41 cellular contexts compared by ENCODE assay signal in the genomic region with DNA sequence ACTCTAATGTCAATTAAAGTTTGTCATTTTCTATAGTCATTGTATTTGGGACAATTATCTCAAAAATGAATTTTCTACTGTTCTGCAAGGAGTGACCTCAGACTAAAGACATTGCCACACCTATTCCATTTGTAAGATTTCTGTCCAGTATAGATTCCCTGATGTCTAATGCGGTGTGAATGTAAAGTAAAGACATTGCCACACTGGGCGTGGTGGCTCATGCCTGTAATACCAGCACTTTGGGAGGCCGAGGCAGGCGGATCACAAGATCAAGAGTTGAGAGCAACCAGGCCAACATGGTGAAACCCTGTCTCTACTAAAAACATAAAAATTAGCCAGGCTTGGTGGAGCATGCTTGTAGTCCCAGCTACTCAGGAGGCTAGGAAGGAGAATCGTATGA.
"Had no signal": no experiment of that assay in that cellular context is flagged by ENCODE, and none has a peak within 500 bp of the region (broad histone marks: within the 10 kb centered on the region; RNA-seq: fewer than 3 reads in every experiment).

No MANE protein-coding gene starts in this region.

- FAIRE-seq: astrocyte, bronchial epithelial cell had no signal

- H3K27me3 Mint-ChIP-seq: activated naive CD4-positive, alpha-beta T cell treated with anti-CD3 and anti-CD28 coated beads, Interleukin-2, amount 10 ng/mL, durations not matched to agents 7 days and 5 days; activated naive CD4-positive, alpha-beta T cell treated with anti-CD3 and anti-CD28 coated beads, Interleukin-2, amount 50 U/mL, for 24 hours; activated naive CD8-positive, alpha-beta T cell; activated naive CD8-positive, alpha-beta T cell treated with anti-CD3 and anti-CD28 coated beads for 36 hours; activated naive CD8-positive, alpha-beta T cell treated with anti-CD3 and anti-CD28 coated beads, Interleukin-2, amount 10 ng/mL, durations not matched to agents 7 days and 5 days; activated naive CD8-positive, alpha-beta T cell treated with anti-CD3 and anti-CD28 coated beads, Interleukin-2, amount 50 U/mL, for 24 hours; activated T-cell treated with anti-CD3 and anti-CD28 coated beads, Interleukin-2, amount 50 U/mL, for 24 hours; activated T-helper 17 cell treated with anti-CD3 and anti-CD28 coated beads, Interleukin-2, amount 50 U/mL, for 72 hours; brain; central memory CD8-positive, alpha-beta T cell had no signal

- H3K36me3 ChIP-seq: breast epithelium had no signal

- H3K27me3 ChIP-seq: adrenal gland, ascending aorta, body of pancreas, brain microvascular endothelial cell, breast epithelium, cardiac muscle cell had no signal

- ATAC-seq: activated naive CD4-positive, alpha-beta T cell treated with anti-CD3 and anti-CD28 coated beads, Interleukin-2, amount 50 U/mL, for 72 hours; activated naive CD8-positive, alpha-beta T cell treated with anti-CD3 and anti-CD28 coated beads, Interleukin-2, amount 50 U/mL, for 24 hours; activated T-cell treated with anti-CD3 and anti-CD28 coated beads, Interleukin-2, amount 50 U/mL, for 4 hours; activated T-cell treated with anti-CD3 and anti-CD28 coated beads, Interleukin-2, amount 50 U/mL, for 72 hours; activated T-helper 17 cell treated with anti-CD3 and anti-CD28 coated beads, Interleukin-2, amount 50 U/mL, for 72 hours; body of pancreas had no signal

- H3K27ac Mint-ChIP-seq: activated naive CD4-positive, alpha-beta T cell treated with anti-CD3 and anti-CD28 coated beads for 36 hours; activated naive CD4-positive, alpha-beta T cell treated with anti-CD3 and anti-CD28 coated beads, Interleukin-2, amount 10 ng/mL, durations not matched to agents 7 days and 5 days; activated naive CD4-positive, alpha-beta T cell treated with anti-CD3 and anti-CD28 coated beads, Interleukin-2, amount 50 U/mL, for 24 hours; activated naive CD4-positive, alpha-beta T cell treated with anti-CD3 and anti-CD28 coated beads, Interleukin-2, amount 50 U/mL, for 72 hours; activated naive CD8-positive, alpha-beta T cell; activated naive CD8-positive, alpha-beta T cell treated with anti-CD3 and anti-CD28 coated beads for 36 hours; activated naive CD8-positive, alpha-beta T cell treated with anti-CD3 and anti-CD28 coated beads, Interleukin-2, amount 10 ng/mL, durations not matched to agents 7 days and 5 days; activated naive CD8-positive, alpha-beta T cell treated with anti-CD3 and anti-CD28 coated beads, Interleukin-2, amount 50 U/mL, for 24 hours; activated T-cell treated with anti-CD3 and anti-CD28 coated beads, Interleukin-2, amount 50 U/mL, for 24 hours; activated T-cell treated with anti-CD3 and anti-CD28 coated beads, Interleukin-2, amount 50 U/mL, for 72 hours; activated T-helper 1 cell treated with anti-CD3 and anti-CD28 coated beads, Interleukin-12 subunit alpha, Interleukin-12 subunit beta, Interleukin-2, Interleukin-4 antibody, amounts not matched to agents 30 ng/mL and 10 ng/mL and 1 ng/mL, durations not matched to agents 14 hours and 24 hours and 36 hours; activated T-helper 17 cell treated with anti-CD3 and anti-CD28 coated beads, Interleukin-2, amount 50 U/mL, for 72 hours; activated T-helper 2 cell treated with anti-CD3 and anti-CD28 coated beads, Interferon-gamma antibody, Interleukin-2, Interleukin-4, amounts not matched to agents 10 μg/mL and 5 μg/mL and 100 μg/mL, durations not matched to agents 14 hours and 24 hours and 36 hours; brain had no signal

- H3K4me3 ChIP-seq: adrenal gland, ascending aorta, body of pancreas, breast epithelium, cardiac muscle cell had no signal

- H3K4me3 Mint-ChIP-seq: activated naive CD4-positive, alpha-beta T cell treated with anti-CD3 and anti-CD28 coated beads for 36 hours; activated naive CD4-positive, alpha-beta T cell treated with anti-CD3 and anti-CD28 coated beads, Interleukin-2, amount 10 ng/mL, durations not matched to agents 7 days and 5 days; activated naive CD4-positive, alpha-beta T cell treated with anti-CD3 and anti-CD28 coated beads, Interleukin-2, amount 50 U/mL, for 24 hours; activated naive CD8-positive, alpha-beta T cell; activated naive CD8-positive, alpha-beta T cell treated with anti-CD3 and anti-CD28 coated beads for 36 hours; activated naive CD8-positive, alpha-beta T cell treated with anti-CD3 and anti-CD28 coated beads, Interleukin-2, amount 10 ng/mL, durations not matched to agents 7 days and 5 days; activated naive CD8-positive, alpha-beta T cell treated with anti-CD3 and anti-CD28 coated beads, Interleukin-2, amount 50 U/mL, for 24 hours; activated T-cell treated with anti-CD3 and anti-CD28 coated beads, Interleukin-2, amount 50 U/mL, for 24 hours; activated T-cell treated with anti-CD3 and anti-CD28 coated beads, Interleukin-2, amount 50 U/mL, for 4 hours; activated T-cell treated with anti-CD3 and anti-CD28 coated beads, Interleukin-2, amount 50 U/mL, for 72 hours; activated T-helper 1 cell treated with anti-CD3 and anti-CD28 coated beads, Interleukin-12 subunit alpha, Interleukin-12 subunit beta, Interleukin-2, Interleukin-4 antibody, amounts not matched to agents 30 ng/mL and 10 ng/mL and 1 ng/mL, durations not matched to agents 14 hours and 24 hours and 36 hours; activated T-helper 17 cell treated with anti-CD3 and anti-CD28 coated beads, Interleukin-2, amount 50 U/mL, for 72 hours; brain; central memory CD8-positive, alpha-beta T cell had no signal

- H3K4me1 Mint-ChIP-seq: activated naive CD4-positive, alpha-beta T cell treated with anti-CD3 and anti-CD28 coated beads, Interleukin-2, amount 10 ng/mL, durations not matched to agents 7 days and 5 days; activated naive CD4-positive, alpha-beta T cell treated with anti-CD3 and anti-CD28 coated beads, Interleukin-2, amount 50 U/mL, for 24 hours; activated naive CD8-positive, alpha-beta T cell treated with anti-CD3 and anti-CD28 coated beads for 36 hours; activated naive CD8-positive, alpha-beta T cell treated with anti-CD3 and anti-CD28 coated beads, Interleukin-2, amount 10 ng/mL, durations not matched to agents 7 days and 5 days; activated naive CD8-positive, alpha-beta T cell treated with anti-CD3 and anti-CD28 coated beads, Interleukin-2, amount 50 U/mL, for 24 hours; activated T-helper 17 cell treated with anti-CD3 and anti-CD28 coated beads, Interleukin-2, amount 50 U/mL, for 72 hours; brain had no signal

- H3K4me1 ChIP-seq: adrenal gland, body of pancreas, breast epithelium had no signal

- DNase-seq: activated effector memory CD4-positive, alpha-beta T cell treated with anti-CD3 and anti-CD28 coated beads, Interleukin-2, amount 50 U/mL, for 16 hours; activated effector memory CD4-positive, alpha-beta T cell treated with Interleukin-2 at 50 U/mL for 16 hours; activated gamma-delta T cell; activated gamma-delta T cell treated with Interleukin-2 at 50 U/mL for 16 hours; activated naive CD4-positive, alpha-beta T cell; activated naive CD4-positive, alpha-beta T cell treated with anti-CD3 and anti-CD28 coated beads for 36 hours; activated naive CD4-positive, alpha-beta T cell treated with anti-CD3 and anti-CD28 coated beads, Interleukin-2, amount 10 ng/mL, durations not matched to agents 7 days and 5 days; activated naive CD4-positive, alpha-beta T cell treated with anti-CD3 and anti-CD28 coated beads, Interleukin-2, amount 50 U/mL, for 16 hours; activated naive CD4-positive, alpha-beta T cell treated with Interleukin-2 at 50 U/mL for 16 hours; activated naive CD8-positive, alpha-beta T cell treated with anti-CD3 and anti-CD28 coated beads for 36 hours; activated naive CD8-positive, alpha-beta T cell treated with anti-CD3 and anti-CD28 coated beads, Interleukin-2, amount 10 ng/mL, durations not matched to agents 7 days and 5 days; activated naive CD8-positive, alpha-beta T cell treated with anti-CD3 and anti-CD28 coated beads, Interleukin-2, amount 50 U/mL, for 24 hours; activated T-cell treated with anti-CD3 and anti-CD28 coated beads for 4 hours; activated T-cell treated with anti-CD3 and anti-CD28 coated beads, Interleukin-2, amount 50 U/mL, for 1 hour; activated T-cell treated with anti-CD3 and anti-CD28 coated beads, Interleukin-2, amount 50 U/mL, for 24 hours; activated T-cell treated with anti-CD3 and anti-CD28 coated beads, Interleukin-2, amount 50 U/mL, for 4 hours; activated T-cell treated with anti-CD3 and anti-CD28 coated beads, Interleukin-2, amount 50 U/mL, for 48 hours; activated T-cell treated with anti-CD3 and anti-CD28 coated beads, Interleukin-2, amount 50 U/mL, for 72 hours; adrenal gland; amniotic stem cell; amygdala; anterior cingulate cortex; aorta; body of pancreas; brain microvascular endothelial cell; caudate nucleus; central memory CD4-positive, alpha-beta T cell; cerebellar nuclear complex had no signal

- H3K27ac ChIP-seq: adrenal gland, ascending aorta, body of pancreas, brain microvascular endothelial cell, breast epithelium, cardiac muscle cell had no signal
